14 cellular contexts compared by ENCODE assay signal in the genomic region with DNA sequence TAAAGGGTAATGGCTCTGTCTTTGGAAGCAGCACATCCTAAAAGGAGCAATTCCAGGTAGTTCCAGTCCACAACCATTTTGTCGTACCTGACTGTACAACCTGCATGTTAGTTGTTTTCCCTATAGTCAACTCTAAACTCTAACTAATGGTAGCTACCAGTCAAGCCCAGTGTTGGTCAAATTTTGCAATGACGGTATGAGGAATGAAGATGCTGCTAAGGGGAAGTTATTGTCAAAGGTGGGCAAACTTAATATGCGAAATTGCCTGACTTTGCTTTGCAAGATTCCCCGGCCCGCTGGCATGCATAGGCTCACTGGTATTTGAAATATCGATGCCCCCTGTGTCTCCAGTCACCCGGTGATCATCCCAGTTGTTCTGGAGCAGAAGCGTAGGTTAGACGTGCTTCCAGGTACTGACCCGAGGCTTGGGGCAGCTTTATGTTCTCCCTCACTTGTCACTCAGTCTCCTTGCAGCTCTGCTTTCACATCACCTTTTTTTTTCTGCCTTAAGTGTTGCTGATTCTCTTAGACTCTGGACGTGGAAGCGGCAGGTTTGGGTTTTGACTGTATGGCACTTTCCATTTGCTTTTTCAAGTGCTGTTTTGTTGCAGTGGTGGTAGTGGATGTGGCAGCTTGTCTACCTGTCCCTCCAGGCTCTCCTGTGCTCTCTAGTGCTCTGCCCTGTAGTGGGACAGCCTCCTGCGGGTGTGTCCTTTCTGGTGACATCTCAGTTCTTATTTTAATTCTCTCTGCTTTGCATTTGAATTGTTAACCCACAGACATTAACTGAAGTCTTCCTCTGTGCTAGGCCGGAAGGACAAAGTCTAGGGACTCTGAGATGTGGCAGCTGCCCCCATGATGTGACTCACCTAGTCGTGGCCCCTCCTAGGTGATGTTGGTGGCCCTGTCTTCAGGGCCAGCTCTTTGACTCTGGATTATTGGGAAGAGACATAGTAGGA.
DNase-seq lines count a peak whose midpoint lies in the region; ATAC-seq and TF ChIP-seq lines count a peak whose summit lies in the region.
"Had no signal": no experiment of that assay in that cellular context is flagged by ENCODE, and none has a peak within 500 bp of the region (broad histone marks: within the 10 kb centered on the region; RNA-seq: fewer than 3 reads in every experiment).

No MANE protein-coding gene starts in this region.

- TF ChIP-seq POLR2A in stomach (IDR thresholded peaks at IDR 0.05) = no peak

- peaks cover 28% of the 10 kb centered on the region for H3K4me1 Mint-ChIP-seq in endothelial cell (ENCODE audit: unreplicated experiment)
- H3K4me1 Mint-ChIP-seq in activated CD4-positive, alpha-beta memory T cell treated with anti-CD3 and anti-CD28 coated beads for 36 hours (ENCODE audit: low read depth) = peaks cover 10% of the 10 kb centered on the region

- H3K27ac Mint-ChIP-seq in endothelial cell (ENCODE audit: unreplicated experiment) = peak overlapping the region; percentile 25
- no peak overlapping the region for H3K27ac Mint-ChIP-seq in activated CD4-positive, alpha-beta memory T cell treated with anti-CD3 and anti-CD28 coated beads for 36 hours
- H3K27ac Mint-ChIP-seq: neural progenitor cell had no signal

- intact Hi-C loops in stomach (cut with DNase I; ENCODE audit: low total_unique reads) = no loop called here
- intact Hi-C loops in activated CD4-positive, alpha-beta memory T cell treated with anti-CD3 and anti-CD28 coated beads for 36 hours (cut with micrococcal nuclease) = no loop called here

- WGBS in stomach, 5 donors = 69 to 78% (median 74%) methylated on average over 15 of the region's 15 CpGs

- no peaks in the 10 kb centered on the region for H3K9me3 Mint-ChIP-seq in endothelial cell (ENCODE audit: unreplicated experiment)
- H3K9me3 Mint-ChIP-seq in activated CD4-positive, alpha-beta memory T cell treated with anti-CD3 and anti-CD28 coated beads for 36 hours = no peaks in the 10 kb centered on the region
- H3K9me3 Mint-ChIP-seq: neural progenitor cell had no signal

- peaks cover 23 to 89% (median 60%) of the 10 kb centered on the region in 4 donors for H3K4me1 ChIP-seq in stomach
- H3K4me1 ChIP-seq: suprapubic skin had no signal

- DNase-seq in GM19240 (ENCODE audit: insufficient read length, low spot score) (peak; percentile 15), endothelial cell (ENCODE audit: low spot score) (no peak), stomach (no peak), activated gamma-delta T cell treated with Interleukin-2 at 50 U/mL for 16 hours (no peak), kidney tubule cell (ENCODE audit: low spot score) (no peak)
- no peak for DNase-seq in activated CD4-positive, alpha-beta memory T cell treated with anti-CD3 and anti-CD28 coated beads for 36 hours
- DNase-seq: activated CD8-positive, alpha-beta memory T cell treated with anti-CD3 and anti-CD28 coated beads, Interleukin-2, amount 50 U/mL, for 4 hours; kidney glomerular epithelial cell; NCI-H345; T1000 had no signal

- no peaks in the 10 kb centered on the region for H3K27me3 ChIP-seq in stomach
- H3K27me3 ChIP-seq: neural progenitor cell, suprapubic skin had no signal

- peaks cover 6% of the 10 kb centered on the region for H3K27me3 Mint-ChIP-seq in endothelial cell (ENCODE audit: unreplicated experiment)
- H3K27me3 Mint-ChIP-seq in activated CD4-positive, alpha-beta memory T cell treated with anti-CD3 and anti-CD28 coated beads for 36 hours = no peaks in the 10 kb centered on the region

- TF ChIP-seq EP300 in stomach (IDR thresholded peaks at IDR 0.05) = no peak

- H3K4me3 ChIP-seq in stomach = no peak overlapping the region
- H3K4me3 ChIP-seq: neural progenitor cell, suprapubic skin had no signal

- POLR2A ChIA-PET in activated CD4-positive, alpha-beta memory T cell treated with anti-CD3 and anti-CD28 coated beads for 36 hours (lab: Charles Lee) = no interaction called here

- CTCF ChIA-PET in activated CD4-positive, alpha-beta memory T cell treated with anti-CD3 and anti-CD28 coated beads for 36 hours (lab: Charles Lee) = no interaction called here

- peak overlapping the region; percentile 70 for H3K4me3 Mint-ChIP-seq in endothelial cell (ENCODE audit: unreplicated experiment)
- H3K4me3 Mint-ChIP-seq in activated CD4-positive, alpha-beta memory T cell treated with anti-CD3 and anti-CD28 coated beads for 36 hours = no peak overlapping the region
- H3K4me3 Mint-ChIP-seq: neural progenitor cell had no signal

- peaks cover 38% of the 10 kb centered on the region for H3K36me3 Mint-ChIP-seq in endothelial cell (ENCODE audit: low read depth, unreplicated experiment)
- H3K36me3 Mint-ChIP-seq in activated CD4-positive, alpha-beta memory T cell treated with anti-CD3 and anti-CD28 coated beads for 36 hours = peaks cover 6% of the 10 kb centered on the region

- ATAC-seq in HG03175 (IDR thresholded peaks at IDR 0.05; ENCODE audit: unreplicated experiment) = peak; percentile 58
- ATAC-seq: Panc1 had no signal

- peak overlapping the region; percentile 78 to 86 (median 84) for H3K27ac ChIP-seq in stomach
- H3K27ac ChIP-seq: neural progenitor cell, suprapubic skin had no signal

- TF ChIP-seq CTCF in endothelial cell (IDR thresholded peaks at IDR 0.05; ENCODE audit: unreplicated experiment) (no peak), stomach (IDR thresholded peaks at IDR 0.05) (no peak)

- H3K36me3 ChIP-seq in stomach = peaks cover 5 to 38% (median 25%) of the 10 kb centered on the region in 4 donors
- H3K36me3 ChIP-seq: neural progenitor cell, suprapubic skin had no signal

- no peaks in the 10 kb centered on the region for H3K9me3 ChIP-seq in stomach
- H3K9me3 ChIP-seq: suprapubic skin had no signal
